Comparison of ENCODE assay signal across 22 cellular contexts in genomic region chr1:51415963-51416362, GRCh38.
DNase-seq lines count a peak whose midpoint lies in the region; ATAC-seq and TF ChIP-seq lines count a peak whose summit lies in the region.
"Had no signal": no experiment of that assay in that cellular context is flagged by ENCODE, and none has a peak within 500 bp of the region (broad histone marks: within the 10 kb centered on the region; RNA-seq: fewer than 3 reads in every experiment).

No MANE protein-coding gene starts in this region.

- TF ChIP-seq EP300 in gastroesophageal sphincter (IDR thresholded peaks at IDR 0.05), result no peak

- no peak for TF ChIP-seq POLR2A in gastroesophageal sphincter (IDR thresholded peaks at IDR 0.05)

- peaks cover 0 to 25% (median 7%) of the 10 kb centered on the region in 10 experiments; a peak in 16 of 20 replicates for H3K4me1 ChIP-seq in BLaER1 treated with 17β-estradiol and CSF1 and Interleukin-3, amounts not matched to agents 10 nM and 100 nM
- peaks cover 0 to 13% (median 3%) of the 10 kb centered on the region in 3 donors for H3K4me1 ChIP-seq in gastroesophageal sphincter
- peaks cover 26% of the 10 kb centered on the region for H3K4me1 ChIP-seq in psoas muscle
- H3K4me1 ChIP-seq: foreskin keratinocyte, testis had no signal

- H3K4me3 ChIP-seq in BLaER1 treated with 17β-estradiol and CSF1 and Interleukin-3, amounts not matched to agents 10 nM and 100 nM, result no peak overlapping the region
- H3K4me3 ChIP-seq in gastroesophageal sphincter (no peak overlapping the region), psoas muscle (no peak overlapping the region)
- H3K4me3 ChIP-seq: testis had no signal

- peak; percentile 22 for ATAC-seq in gastroesophageal sphincter
- peak in 3 of 4 donors; percentile 36 to 63 (median 42) for ATAC-seq in psoas muscle
- ATAC-seq in HG03139 (IDR thresholded peaks at IDR 0.05; ENCODE audit: unreplicated experiment), result no peak
- no peak for ATAC-seq in HG02678 (IDR thresholded peaks at IDR 0.05; ENCODE audit: unreplicated experiment)
- ATAC-seq: activated naive CD4-positive, alpha-beta T cell treated with anti-CD3 and anti-CD28 coated beads, Interleukin-2, amount 50 U/mL, for 72 hours; foreskin keratinocyte; natural killer cell treated with Interleukin-12 subunit alpha and Interleukin-12 subunit beta and Interleukin-15 and Interleukin-18, amount 100 ng/mL, for 72 hours had no signal

- peak; percentile 36 for DNase-seq in LHCN-M2 (ENCODE audit: low read depth)
- no peak for DNase-seq in psoas muscle
- DNase-seq in NCI-H510A (lab: John Stamatoyannopoulos, UW), result no peak
- no peak for DNase-seq in SHP77 (lab: John Stamatoyannopoulos, UW)
- DNase-seq: activated B cell treated with CpG ODN at 0.5 μM for 24 hours; activated CD4-positive, alpha-beta T cell treated with anti-CD3 and anti-CD28 coated beads, Interleukin-2, amount 50 U/mL, for 4 hours; activated CD8-positive, alpha-beta memory T cell treated with anti-CD3 and anti-CD28 coated beads, Interleukin-2, amount 50 U/mL, for 4 hours; effector memory CD4-positive, alpha-beta T cell; foreskin keratinocyte; midbrain; NCI-H1417 treated with DMSO at 0.1 percent for 48 hours; NCI-H526; retina; stimulated activated CD4-positive, alpha-beta T cell treated with anti-CD3 and anti-CD28 coated beads, Interleukin-4, amount 100 ng/mL, for 1 hour; stimulated activated naive CD4-positive, alpha-beta T cell; testis had no signal

- WGBS in gastroesophageal sphincter (ENCODE audit: low coverage in 1 of 2), 2 donors, result 68 to 77% methylated on average over 2 of the region's 2 CpGs
- 26 to 53% (median 39%) methylated on average over 2 of the region's 2 CpGs for WGBS in psoas muscle, 3 donors

- intact Hi-C loops in psoas muscle (cut with DNase I), result no loop called here

- H3K27ac ChIP-seq in BLaER1 treated with 17β-estradiol and CSF1 and Interleukin-3, amounts not matched to agents 10 nM and 100 nM, result no peak overlapping the region; a peak in 1 of 22 replicates
- H3K27ac ChIP-seq in gastroesophageal sphincter (no peak overlapping the region), psoas muscle (peak overlapping the region; percentile 43)
- H3K27ac ChIP-seq: foreskin keratinocyte, testis had no signal

- 0 out of 22 replicates have a peak, but pooled peaks cover 0 to 4% (median 0%) of the 10 kb centered on the region in 11 experiments for H3K9me3 ChIP-seq in BLaER1 treated with 17β-estradiol and CSF1 and Interleukin-3, amounts not matched to agents 10 nM and 100 nM (replicated peaks in 1 of 11)
- H3K9me3 ChIP-seq in gastroesophageal sphincter, result no peaks in the 10 kb centered on the region
- no peaks in the 10 kb centered on the region for H3K9me3 ChIP-seq in psoas muscle
- H3K9me3 ChIP-seq: testis had no signal

- H3K4me2 ChIP-seq in BLaER1 treated with 17β-estradiol and CSF1 and Interleukin-3, amounts not matched to agents 10 nM and 100 nM, result peak overlapping the region in 10 of 11 experiments; percentile 5 to 44 (median 28); a peak in 9 of 22 replicates

- H3K9ac ChIP-seq in BLaER1 treated with 17β-estradiol and CSF1 and Interleukin-3, amounts not matched to agents 10 nM and 100 nM, result no peak overlapping the region

- no peaks in the 10 kb centered on the region for H3K27me3 ChIP-seq in BLaER1 treated with 17β-estradiol and CSF1 and Interleukin-3, amounts not matched to agents 10 nM and 100 nM
- H3K27me3 ChIP-seq in gastroesophageal sphincter (no peaks in the 10 kb centered on the region), psoas muscle (ENCODE audit: insufficient read depth in 3 of 3, low read length in 2 of 3) (no peaks in the 10 kb centered on the region)
- H3K27me3 ChIP-seq: foreskin keratinocyte, testis had no signal

- TF ChIP-seq CTCF in gastroesophageal sphincter (IDR thresholded peaks at IDR 0.05) (no peak), psoas muscle (IDR thresholded peaks at IDR 0.05) (no peak)

- H3K36me3 ChIP-seq in BLaER1 treated with 17β-estradiol and CSF1 and Interleukin-3, amounts not matched to agents 10 nM and 100 nM, result peaks cover 16 to 79% (median 52%) of the 10 kb centered on the region in 11 experiments
- peaks cover 0 to 16% of the 10 kb centered on the region in 2 donors for H3K36me3 ChIP-seq in gastroesophageal sphincter
- peaks cover 0 to 12% of the 10 kb centered on the region in 2 donors for H3K36me3 ChIP-seq in psoas muscle (ENCODE audit: insufficient read depth in 1 of 2, low read depth in 1 of 2)

- H4K20me1 ChIP-seq in BLaER1 treated with 17β-estradiol and CSF1 and Interleukin-3, amounts not matched to agents 10 nM and 100 nM, result peaks cover 0 to 8% (median 0%) of the 10 kb centered on the region in 11 experiments; a peak in 2 of 22 replicates

Comparison
In these comparisons a context has a peak if more than half of its experiments do, and no peak if none do; other contexts are left out.
1. ATAC-seq: peak in gastroesophageal sphincter (single experiment) and psoas muscle (3 of 4); none in HG03139 (single experiment) and HG02678 (single experiment).